In the genomic region with DNA sequence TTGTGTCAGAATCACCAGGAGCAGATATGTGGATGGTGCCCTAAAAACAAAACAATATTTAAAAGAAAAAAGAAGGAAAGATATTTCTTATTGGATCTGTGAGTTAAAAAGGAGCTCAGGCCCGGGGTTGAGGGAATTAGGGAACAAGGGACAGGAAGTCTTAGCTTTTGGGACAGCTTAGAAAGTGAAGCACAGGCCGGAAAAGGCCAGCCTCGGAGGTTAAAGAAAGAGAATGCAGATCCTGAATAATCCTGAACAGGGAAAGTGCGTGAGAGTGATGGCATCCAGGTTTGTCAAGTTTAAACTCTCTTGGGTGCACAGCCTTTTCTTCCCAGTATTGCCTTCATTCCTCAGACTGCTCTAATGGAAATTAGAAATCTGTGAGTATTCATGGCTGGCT, we compare ENCODE assay signal across 27 cellular contexts. TPM values are rescaled to one million over a fixed set of nuclear protein-coding genes. Genes with fewer than 3 reads are reported as not detected.
DNase-seq lines count a peak whose midpoint lies in the region; ATAC-seq, FAIRE-seq and TF ChIP-seq lines count a peak whose summit lies in the region.
"Had no signal": no experiment of that assay in that cellular context is flagged by ENCODE, and none has a peak within 500 bp of the region (broad histone marks: within the 10 kb centered on the region; RNA-seq: fewer than 3 reads in every experiment).

No MANE protein-coding gene starts in this region.

- H3K9me3 ChIP-seq in IMR-90 (ENCODE audit: control insufficient read depth, insufficient read depth, low read length), result no peaks in the 10 kb centered on the region
- H3K9me3 ChIP-seq in endodermal cell (ENCODE audit: control insufficient read depth, low read length), result no peaks in the 10 kb centered on the region
- H3K9me3 ChIP-seq in neuronal stem cell (replicated peaks in 1 of 2; ENCODE audit: control insufficient read depth in 2 of 2, insufficient read depth in 1 of 2, low read depth in 1 of 2, low read length in 2 of 2), result peaks cover 0 to 6% of the 10 kb centered on the region in 2 donors

- no peak overlapping the region for H2BK20ac ChIP-seq in IMR-90 (ENCODE audit: low read depth, low read length)

- H3K4me3 ChIP-seq in IMR-90 (ENCODE audit: insufficient read depth, low read depth, low read length) (no peak overlapping the region), endodermal cell (ENCODE audit: low read length) (no peak overlapping the region), neuronal stem cell (ENCODE audit: low read length in 2 of 2) (no peak overlapping the region)
- H3K4me3 ChIP-seq: BLaER1 treated with 17β-estradiol and CSF1 and Interleukin-3, amounts not matched to agents 10 nM and 100 nM had no signal

- peaks cover 4% of the 10 kb centered on the region; the same call in 1 of the 2 replicates for H3K9me1 ChIP-seq in IMR-90 (ENCODE audit: insufficient read depth, low read length)

- no peak overlapping the region for H2BK120ac ChIP-seq in IMR-90 (ENCODE audit: low read depth, low read length)
- no peak overlapping the region for H2BK120ac ChIP-seq in neuronal stem cell (ENCODE audit: low read depth, low read length)

- H3K14ac ChIP-seq in IMR-90 (replicated peaks; ENCODE audit: low read depth, low read length) (no peak overlapping the region), neuronal stem cell (ENCODE audit: low read length) (no peak overlapping the region)

- H2AFZ ChIP-seq in IMR-90 (replicated peaks; ENCODE audit: low read length, poor library complexity) (no peak overlapping the region), neuronal stem cell (ENCODE audit: low read length) (peak overlapping the region; percentile 3)

- no peak overlapping the region for H3K23ac ChIP-seq in IMR-90 (ENCODE audit: low read depth, low read length)
- no peak overlapping the region for H3K23ac ChIP-seq in neuronal stem cell (ENCODE audit: low read depth, low read length, poor library complexity)

- peaks cover 0 to 40% of the 10 kb centered on the region in 2 experiments; a peak in 2 of 4 replicates for H3K79me1 ChIP-seq in IMR-90 (ENCODE audit: low read depth in 1 of 2, low read length in 2 of 2)
- no peaks in the 10 kb centered on the region for H3K79me1 ChIP-seq in neuronal stem cell (ENCODE audit: low read depth, low read length)

- no peaks in the 10 kb centered on the region; the same call in 1 of the 2 replicates for H4K20me1 ChIP-seq in IMR-90 (ENCODE audit: insufficient read depth, low read length)

- H3K27ac ChIP-seq in IMR-90 (ENCODE audit: insufficient read depth, low read length), result no peak overlapping the region
- no peak overlapping the region for H3K27ac ChIP-seq in endodermal cell (ENCODE audit: low read depth, low read length)
- H3K27ac ChIP-seq in neuronal stem cell (replicated peaks; ENCODE audit: low read length), result no peak overlapping the region
- H3K27ac ChIP-seq: 22Rv1; BLaER1 treated with 17β-estradiol and CSF1 and Interleukin-3, amounts not matched to agents 10 nM and 100 nM had no signal

- no peak overlapping the region for H3K4me2 ChIP-seq in IMR-90 (ENCODE audit: low read depth, low read length)
- H3K4me2 ChIP-seq in neuronal stem cell (ENCODE audit: insufficient read depth, low read length, poor library complexity, severe bottlenecking), result no peak overlapping the region
- H3K4me2 ChIP-seq: BLaER1 treated with 17β-estradiol and CSF1 and Interleukin-3, amounts not matched to agents 10 nM and 100 nM had no signal

- H3K36me3 Mint-ChIP-seq in endodermal cell (ENCODE audit: low read depth), result peaks cover 63% of the 10 kb centered on the region
- H3K36me3 Mint-ChIP-seq: CD4-positive, alpha-beta memory T cell had no signal

- H4K5ac ChIP-seq in IMR-90 (ENCODE audit: low read depth, low read length), result peak overlapping the region; percentile 48; the same call in 1 of the 2 replicates

- H3K4me1 ChIP-seq in IMR-90 (ENCODE audit: control insufficient read depth, insufficient read depth, low read length), result peaks cover 5% of the 10 kb centered on the region
- H3K4me1 ChIP-seq in endodermal cell (ENCODE audit: control insufficient read depth, insufficient read depth, low read length), result no peaks in the 10 kb centered on the region
- peaks cover 0 to 5% of the 10 kb centered on the region in 2 donors for H3K4me1 ChIP-seq in neuronal stem cell (ENCODE audit: control insufficient read depth in 2 of 2, insufficient read depth in 1 of 2, low read depth in 1 of 2, low read length in 2 of 2)
- H3K4me1 ChIP-seq: Caco-2 had no signal

- peak overlapping the region; percentile 11 for H3K27ac Mint-ChIP-seq in endodermal cell
- H3K27ac Mint-ChIP-seq: CD4-positive, alpha-beta memory T cell; HFFc6 had no signal

- no peak overlapping the region for H2BK5ac ChIP-seq in IMR-90 (ENCODE audit: low read depth, low read length, poor library complexity, severe bottlenecking)
- no peak overlapping the region for H2BK5ac ChIP-seq in neuronal stem cell (ENCODE audit: low read length)

- intact Hi-C loops in IMR-90 (cut with micrococcal nuclease), result loop anchor here (5.0 kb wide), 1 partner anchor 33 kb away; no protein-coding TSS in a partner anchor

- no peak overlapping the region for H3K9ac ChIP-seq in IMR-90 (ENCODE audit: low read depth, low read length)
- H3K9ac ChIP-seq in endodermal cell (ENCODE audit: extremely low read depth, low read length, poor library complexity, severe bottlenecking), result no peak overlapping the region
- H3K9ac ChIP-seq in neuronal stem cell (ENCODE audit: low read depth, low read length, poor library complexity), result no peak overlapping the region
- H3K9ac ChIP-seq: BLaER1 treated with 17β-estradiol and CSF1 and Interleukin-3, amounts not matched to agents 10 nM and 100 nM had no signal

- POLR2A ChIA-PET in IMR-90 (lab: Charles Lee; ENCODE audit: unreplicated experiment), result no interaction called here

- CTCF ChIA-PET in IMR-90 (lab: Yijun Ruan, JAX), result no interaction called here

- no peak overlapping the region for H3K56ac ChIP-seq in IMR-90 (ENCODE audit: extremely low read depth, insufficient read depth, low read length)

- H2AK5ac ChIP-seq in IMR-90 (ENCODE audit: low read depth, low read length) (no peak overlapping the region), neuronal stem cell (ENCODE audit: low read depth, low read length) (no peak overlapping the region)

- no peak overlapping the region for H3K4ac ChIP-seq in IMR-90 (ENCODE audit: low read depth, low read length)
- H3K4ac ChIP-seq in neuronal stem cell (ENCODE audit: low read length), result no peak overlapping the region

- no peak overlapping the region for H2BK12ac ChIP-seq in neuronal stem cell (ENCODE audit: low read length)

- H2BK15ac ChIP-seq in IMR-90 (ENCODE audit: low read depth, low read length) (no peak overlapping the region), neuronal stem cell (ENCODE audit: low read length) (no peak overlapping the region)

- no peak for ATAC-seq in IMR-90 (ENCODE audit: low read depth)
- ATAC-seq: Right ventricle myocardium inferior had no signal

- TF ChIP-seq RAD21 in IMR-90 (IDR thresholded peaks at IDR 0.05; ENCODE audit: low read length), result no peak

- DNase-seq in NCI-H82 (lab: John Stamatoyannopoulos, UW), result peak; percentile 31
- DNase-seq in NCI-H82 treated with DMSO at 0.1 percent for 48 hours (lab: John Stamatoyannopoulos, UW; ENCODE audit: unreplicated experiment), result no peak
- DNase-seq in IMR-90, result no peak
- DNase-seq in endodermal cell, result no peak
- DNase-seq in neuronal stem cell (ENCODE audit: low spot score), result no peak
- no peak for DNase-seq in RPMI8226
- no peak for DNase-seq in NCI-H748 (lab: John Stamatoyannopoulos, UW; ENCODE audit: unreplicated experiment)
- DNase-seq in D721Med (ENCODE audit: insufficient read length, low spot score), result no peak
- DNase-seq: Caco-2; CD4-positive, alpha-beta memory T cell; DMS153; H7; HFFc6; KG1; MV-4-11; NCI-H1105 treated with DMSO at 0.1 percent for 48 hours; NCI-H2029 treated with DMSO at 0.1 percent for 48 hours; NCI-H226; NCI-H510A treated with DMSO at 0.1 percent for 48 hours; NCI-H774; OCI-M1 had no signal

- H3K4me3 Mint-ChIP-seq in endodermal cell, result no peak overlapping the region
- H3K4me3 Mint-ChIP-seq: CD4-positive, alpha-beta memory T cell; HFFc6 had no signal

- H4K8ac ChIP-seq in IMR-90 (ENCODE audit: low read depth in 2 of 2, low read length in 2 of 2) (peak overlapping the region in 1 of 2 experiments; percentile 10; a peak in 1 of 4 replicates), neuronal stem cell (ENCODE audit: low read depth, low read length) (no peak overlapping the region)

- no peak for FAIRE-seq in D721Med (lab: Jason Lieb, UNC)
- FAIRE-seq: G401.6, GM19239, RCC 7860 had no signal

- no TSS peak for BruUV-seq in IMR-90 (replicated peaks; lab: Mats Ljungman, UMichigan)

- peaks cover 30% of the 10 kb centered on the region for H3K4me1 Mint-ChIP-seq in endodermal cell
- H3K4me1 Mint-ChIP-seq: CD4-positive, alpha-beta memory T cell had no signal

- H3K36me3 ChIP-seq in IMR-90 (ENCODE audit: control insufficient read depth, insufficient read depth, low read length), result no peaks in the 10 kb centered on the region
- H3K36me3 ChIP-seq in endodermal cell (ENCODE audit: control insufficient read depth, insufficient read depth, low read length), result peaks cover 69% of the 10 kb centered on the region
- no peaks in the 10 kb centered on the region for H3K36me3 ChIP-seq in neuronal stem cell (replicated peaks in 1 of 2; ENCODE audit: control insufficient read depth in 2 of 2, insufficient read depth in 2 of 2, low read length in 2 of 2)

- no peak for TF ChIP-seq POLR2A in IMR-90 (IDR thresholded peaks at IDR 0.05; ENCODE audit: low read depth, low read length)

- dilution Hi-C loops in IMR-90 (cut with HindIII; ENCODE audit: low sequenced_read_pairs, unreplicated experiment), result no loop called here

- H3K9me3 Mint-ChIP-seq in endodermal cell, result no peaks in the 10 kb centered on the region
- H3K9me3 Mint-ChIP-seq: HFFc6 had no signal

- TF ChIP-seq CTCF in IMR-90 (conservative IDR thresholded peaks at IDR 0.05; ENCODE audit: low read depth, low read length) (no peak), endodermal cell (conservative IDR thresholded peaks at IDR 0.05) (no peak), D721Med (IDR thresholded peaks at IDR 0.05; ENCODE audit: insufficient read depth, missing control alignments) (no peak)

- H3K27me3 Mint-ChIP-seq in endodermal cell (ENCODE audit: insufficient read depth), result no peaks in the 10 kb centered on the region
- H3K27me3 Mint-ChIP-seq: CD4-positive, alpha-beta memory T cell had no signal

- H3K18ac ChIP-seq in IMR-90 (ENCODE audit: low read depth, low read length) (no peak overlapping the region), neuronal stem cell (ENCODE audit: low read length) (no peak overlapping the region)

- H4K91ac ChIP-seq in IMR-90 (ENCODE audit: insufficient read depth, low read depth, low read length) (no peak overlapping the region), neuronal stem cell (ENCODE audit: low read depth, low read length, poor library complexity) (no peak overlapping the region)

- in situ Hi-C loops in IMR-90 (cut with MboI; ENCODE audit: low sequenced_read_pairs), result no loop called here

- WGBS in IMR-90 (ENCODE audit: extremely low coverage in 2 of 2, insufficient read length in 1 of 2), 2 experiments, result 83% methylated on average over 1 of the region's 4 CpGs; no CpG with 5 or more reads in 1 of the 2 experiments
- WGBS in endodermal cell (ENCODE audit: insufficient coverage in 1 of 2, insufficient read length in 1 of 2), 2 experiments, result 73 to 91% methylated on average over 4 of the region's 4 CpGs
- WGBS in neuronal stem cell (ENCODE audit: extremely low coverage in 2 of 2, insufficient read length in 2 of 2, insufficient replicate concordance in 1 of 2), 2 donors, result no CpG with 5 or more reads among the region's 4 CpGs

- no peak overlapping the region for H2AK9ac ChIP-seq in IMR-90 (replicated peaks; ENCODE audit: low read depth, low read length, poor library complexity)

- H3K27me3 ChIP-seq in IMR-90 (ENCODE audit: control insufficient read depth, insufficient read depth, low read length) (no peaks in the 10 kb centered on the region), endodermal cell (ENCODE audit: control insufficient read depth, insufficient read depth, low read length, poor library complexity, severe bottlenecking) (no peaks in the 10 kb centered on the region), neuronal stem cell (ENCODE audit: control insufficient read depth in 3 of 3, insufficient read depth in 3 of 3, low read depth in 1 of 3, low read length in 3 of 3) (no peaks in the 10 kb centered on the region)
- H3K27me3 ChIP-seq: BLaER1 treated with 17β-estradiol and CSF1 and Interleukin-3, amounts not matched to agents 10 nM and 100 nM had no signal

RNA-seq across cellular contexts. Expression of gene ARHGAP42, which starts 17.1 kb away (rescaled TPM):
- 7.3 and 8.9 TPM in 2 replicates for total RNA-seq in IMR-90 (2012; rRNA removed)
- 2.8 and 2.9 TPM in 2 replicates for polyA plus RNA-seq in IMR-90 (2012; rRNA removed)
- 0.87 and 1.3 TPM in 2 replicates for polyA plus RNA-seq in IMR-90 (2012; cell fraction: cytosol; rRNA removed)
- 1.2 and 6.8 TPM in 2 replicates for polyA plus RNA-seq in IMR-90 (2012; cell fraction: nucleus; rRNA removed; ENCODE audit: low replicate concordance)
- 100 to 1,000 TPM; 164 to 176 TPM for total RNA-seq in endodermal cell
- 25.5 TPM for polyA plus RNA-seq in endodermal cell (2013, experiment 1 of 2)
- polyA plus RNA-seq in endodermal cell (2013, experiment 2 of 2), result 31.0 TPM
- 8.1 TPM for polyA plus RNA-seq in neuronal stem cell (2013, experiment 1 of 2)
- polyA plus RNA-seq in neuronal stem cell (2013, experiment 2 of 2), result 8.0 TPM
- total RNA-seq: CD4-positive, alpha-beta memory T cell had no signal
- polyA plus RNA-seq: CD4-positive, alpha-beta memory T cell had no signal

Comparison
In these comparisons a context has a peak if more than half of its experiments do, and no peak if none do; other contexts are left out.
1. RNA of gene ARHGAP42, which starts 17.1 kb away (total RNA-seq): 164 to 176 TPM in endodermal cell; 7.3 to 8.9 TPM in IMR-90; every median in the first group is over 10 times any median in the second.